28 cellular contexts compared by ENCODE assay signal in genomic region chr10:59666310-59666709, GRCh38. TPM values are rescaled to one million over a fixed set of nuclear protein-coding genes. Genes with fewer than 3 reads are reported as not detected.
"Had no signal": no experiment of that assay in that cellular context is flagged by ENCODE, and none has a peak within 500 bp of the region (broad histone marks: within the 10 kb centered on the region; RNA-seq: fewer than 3 reads in every experiment).

No MANE protein-coding gene starts in this region.

- H3K4me1 ChIP-seq: neural progenitor cell, parathyroid adenoma, psoas muscle, suprapubic skin, testis, tibial artery, transverse colon, upper lobe of right lung, uterus had no signal

- H3K4me3 ChIP-seq: neural progenitor cell, ovary, psoas muscle, skin epidermis, smooth muscle cell, spleen, suprapubic skin, testis, tibial artery, transverse colon, upper lobe of right lung, uterus had no signal

- ATAC-seq: natural killer cell; psoas muscle; right cardiac atrium; sciatic nerve; stimulated activated memory B cell treated with anti-CD40 and anti-IgM and Interleukin-4, amounts not matched to agents 10 μg/mL and 1 μg/mL and 100 μg/mL, for 72 hours; stimulated activated naive CD8-positive, alpha-beta T cell treated with anti-CD3 and anti-CD28 coated beads, Interleukin-15, amount 100 ng/mL, for 72 hours; stimulated activated naive CD8-positive, alpha-beta T cell treated with anti-CD3 and anti-CD28 coated beads, Interleukin-15, Interleukin-2, amounts not matched to agents 100 U/mL and 50 U/mL, for 24 hours; upper lobe of right lung had no signal

- H3K4me2 ChIP-seq: neural progenitor cell, smooth muscle cell had no signal

- H3K27ac ChIP-seq: neural progenitor cell, ovary, parathyroid adenoma, psoas muscle, skin epidermis, spleen, suprapubic skin, testis, tibial artery, transverse colon, upper lobe of right lung, uterus had no signal

- H3K9ac ChIP-seq: neural progenitor cell, parathyroid adenoma had no signal

- H2AFZ ChIP-seq: neural progenitor cell, parathyroid adenoma had no signal

- DNase-seq: natural killer cell; occipital lobe; ovary; posterior cingulate gyrus; psoas muscle; right cardiac atrium; spleen; stimulated activated CD4-positive, alpha-beta T cell treated with anti-CD3 and anti-CD28 coated beads, Interleukin-12 subunit alpha, Interleukin-12 subunit beta, amount 100 ng/mL, for 4 hours; stimulated activated CD4-positive, alpha-beta T cell treated with anti-CD3 and anti-CD28 coated beads, Interleukin-1b, Interleukin-23, amount 100 ng/mL, for 48 hours; stimulated activated CD4-positive, alpha-beta T cell treated with anti-CD3 and anti-CD28 coated beads, Interleukin-4, amount 100 ng/mL, for 1 hour; stimulated activated CD4-positive, alpha-beta T cell treated with anti-CD3 and anti-CD28 coated beads, Interleukin-4, amount 100 ng/mL, for 4 hours; stimulated activated CD8-positive, alpha-beta memory T cell treated with anti-CD3 and anti-CD28 coated beads, Interleukin-4, amount 100 ng/mL, for 48 hours; stimulated activated naive CD4-positive, alpha-beta T cell; stimulated activated naive CD8-positive, alpha-beta T cell treated with anti-CD3 and anti-CD28 coated beads, Interleukin-15, amount 100 ng/mL, for 72 hours; stimulated activated naive CD8-positive, alpha-beta T cell treated with anti-CD3 and anti-CD28 coated beads, Interleukin-15, Interleukin-2, amounts not matched to agents 100 U/mL and 50 U/mL, for 24 hours; substantia nigra; testis; tibial artery; transverse colon; upper lobe of right lung; uterus had no signal

- H3K9me3 ChIP-seq: ovary, suprapubic skin, testis, tibial artery, transverse colon, upper lobe of right lung, uterus had no signal

- H3K27me3 ChIP-seq: neural progenitor cell, ovary, spleen, suprapubic skin, testis, tibial artery, transverse colon, upper lobe of right lung, uterus had no signal

- H3K36me3 ChIP-seq: ovary, suprapubic skin, transverse colon, upper lobe of right lung, uterus had no signal

RNA-seq across cellular contexts. Expression of gene SLC16A9, which starts 43.3 kb away (rescaled TPM):
- total RNA-seq: natural killer cell had no signal
